In the genomic region with DNA sequence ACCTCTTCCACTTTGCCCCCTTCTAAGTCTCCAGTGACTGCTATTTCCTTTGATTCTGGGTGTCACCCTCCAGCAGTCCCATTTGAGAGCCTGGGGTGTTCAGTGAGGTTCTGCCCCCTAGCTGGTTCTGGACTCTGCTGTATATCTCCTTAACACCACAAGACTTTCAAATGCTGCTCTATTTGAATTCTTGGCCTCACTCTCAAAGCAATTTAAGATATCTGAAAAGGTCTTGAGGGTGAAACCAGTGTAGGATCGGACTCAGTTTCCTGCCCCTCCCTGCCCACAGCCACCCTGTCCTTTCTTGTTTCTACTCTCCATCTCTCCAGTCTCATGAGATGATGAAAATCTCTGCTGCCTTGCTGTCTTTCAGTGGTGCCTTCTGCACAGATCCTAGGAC, we compare ENCODE assay signal across 2 cellular contexts.
TF ChIP-seq lines count a peak whose summit lies in the region.

No MANE protein-coding gene starts in this region.

TF ChIP-seq in GM23338, 12 proteins besides CTCF, POLR2A, EP300 and RAD21:
- TF ChIP-seq POLR2AphosphoS5 (IDR thresholded peaks at IDR 0.05; ENCODE audit: low read depth) (no peak), NANOG (IDR thresholded peaks at IDR 0.05; ENCODE audit: borderline replicate concordance) (no peak), EZH2 (IDR thresholded peaks at IDR 0.05; ENCODE audit: low read depth, unreplicated experiment) (no peak), JUNB (IDR thresholded peaks at IDR 0.05; ENCODE audit: unreplicated experiment) (no peak), ZNF331 (CRISPR knock-in tag; IDR thresholded peaks at IDR 0.05; ENCODE audit: low read depth) (no peak), STAT1 (IDR thresholded peaks at IDR 0.05; ENCODE audit: unreplicated experiment) (no peak), EZH2phosphoT487 (IDR thresholded peaks at IDR 0.05; ENCODE audit: unreplicated experiment) (no peak), ZNF114 (CRISPR knock-in tag; IDR thresholded peaks at IDR 0.05) (no peak)
- TF ChIP-seq, protein P1, sequence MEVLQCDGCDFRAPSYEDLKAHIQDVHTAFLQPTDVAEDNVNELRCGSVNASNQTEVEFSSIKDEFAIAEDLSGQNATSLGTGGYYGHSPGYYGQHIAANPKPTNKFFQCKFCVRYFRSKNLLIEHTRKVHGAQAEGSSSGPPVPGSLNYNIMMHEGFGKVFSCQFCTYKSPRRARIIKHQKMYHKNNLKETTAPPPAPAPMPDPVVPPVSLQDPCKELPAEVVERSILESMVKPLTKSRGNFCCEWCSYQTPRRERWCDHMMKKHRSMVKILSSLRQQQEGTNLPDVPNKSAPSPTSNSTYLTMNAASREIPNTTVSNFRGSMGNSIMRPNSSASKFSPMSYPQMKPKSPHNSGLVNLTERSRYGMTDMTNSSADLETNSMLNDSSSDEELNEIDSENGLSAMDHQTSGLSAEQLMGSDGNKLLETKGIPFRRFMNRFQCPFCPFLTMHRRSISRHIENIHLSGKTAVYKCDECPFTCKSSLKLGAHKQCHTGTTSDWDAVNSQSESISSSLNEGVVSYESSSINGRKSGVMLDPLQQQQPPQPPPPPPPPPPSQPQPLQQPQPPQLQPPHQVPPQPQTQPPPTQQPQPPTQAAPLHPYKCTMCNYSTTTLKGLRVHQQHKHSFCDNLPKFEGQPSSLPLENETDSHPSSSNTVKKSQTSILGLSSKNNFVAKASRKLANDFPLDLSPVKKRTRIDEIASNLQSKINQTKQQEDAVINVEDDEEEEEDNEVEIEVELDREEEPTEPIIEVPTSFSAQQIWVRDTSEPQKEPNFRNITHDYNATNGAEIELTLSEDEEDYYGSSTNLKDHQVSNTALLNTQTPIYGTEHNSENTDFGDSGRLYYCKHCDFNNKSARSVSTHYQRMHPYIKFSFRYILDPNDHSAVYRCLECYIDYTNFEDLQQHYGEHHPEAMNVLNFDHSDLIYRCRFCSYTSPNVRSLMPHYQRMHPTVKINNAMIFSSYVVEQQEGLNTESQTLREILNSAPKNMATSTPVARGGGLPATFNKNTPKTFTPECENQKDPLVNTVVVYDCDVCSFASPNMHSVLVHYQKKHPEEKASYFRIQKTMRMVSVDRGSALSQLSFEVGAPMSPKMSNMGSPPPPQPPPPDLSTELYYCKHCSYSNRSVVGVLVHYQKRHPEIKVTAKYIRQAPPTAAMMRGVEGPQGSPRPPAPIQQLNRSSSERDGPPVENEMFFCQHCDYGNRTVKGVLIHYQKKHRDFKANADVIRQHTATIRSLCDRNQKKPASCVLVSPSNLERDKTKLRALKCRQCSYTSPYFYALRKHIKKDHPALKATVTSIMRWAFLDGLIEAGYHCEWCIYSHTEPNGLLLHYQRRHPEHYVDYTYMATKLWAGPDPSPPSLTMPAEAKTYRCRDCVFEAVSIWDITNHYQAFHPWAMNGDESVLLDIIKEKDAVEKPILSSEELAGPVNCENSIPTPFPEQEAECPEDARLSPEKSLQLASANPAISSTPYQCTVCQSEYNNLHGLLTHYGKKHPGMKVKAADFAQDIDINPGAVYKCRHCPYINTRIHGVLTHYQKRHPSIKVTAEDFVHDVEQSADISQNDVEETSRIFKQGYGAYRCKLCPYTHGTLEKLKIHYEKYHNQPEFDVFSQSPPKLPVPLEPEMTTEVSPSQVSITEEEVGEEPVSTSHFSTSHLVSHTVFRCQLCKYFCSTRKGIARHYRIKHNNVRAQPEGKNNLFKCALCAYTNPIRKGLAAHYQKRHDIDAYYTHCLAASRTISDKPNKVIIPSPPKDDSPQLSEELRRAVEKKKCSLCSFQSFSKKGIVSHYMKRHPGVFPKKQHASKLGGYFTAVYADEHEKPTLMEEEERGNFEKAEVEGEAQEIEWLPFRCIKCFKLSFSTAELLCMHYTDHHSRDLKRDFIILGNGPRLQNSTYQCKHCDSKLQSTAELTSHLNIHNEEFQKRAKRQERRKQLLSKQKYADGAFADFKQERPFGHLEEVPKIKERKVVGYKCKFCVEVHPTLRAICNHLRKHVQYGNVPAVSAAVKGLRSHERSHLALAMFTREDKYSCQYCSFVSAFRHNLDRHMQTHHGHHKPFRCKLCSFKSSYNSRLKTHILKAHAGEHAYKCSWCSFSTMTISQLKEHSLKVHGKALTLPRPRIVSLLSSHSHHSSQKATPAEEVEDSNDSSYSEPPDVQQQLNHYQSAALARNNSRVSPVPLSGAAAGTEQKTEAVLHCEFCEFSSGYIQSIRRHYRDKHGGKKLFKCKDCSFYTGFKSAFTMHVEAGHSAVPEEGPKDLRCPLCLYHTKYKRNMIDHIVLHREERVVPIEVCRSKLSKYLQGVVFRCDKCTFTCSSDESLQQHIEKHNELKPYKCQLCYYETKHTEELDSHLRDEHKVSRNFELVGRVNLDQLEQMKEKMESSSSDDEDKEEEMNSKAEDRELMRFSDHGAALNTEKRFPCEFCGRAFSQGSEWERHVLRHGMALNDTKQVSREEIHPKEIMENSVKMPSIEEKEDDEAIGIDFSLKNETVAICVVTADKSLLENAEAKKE (CRISPR knock-in tag; IDR thresholded peaks at IDR 0.05): no peak
- TF ChIP-seq, protein P2, sequence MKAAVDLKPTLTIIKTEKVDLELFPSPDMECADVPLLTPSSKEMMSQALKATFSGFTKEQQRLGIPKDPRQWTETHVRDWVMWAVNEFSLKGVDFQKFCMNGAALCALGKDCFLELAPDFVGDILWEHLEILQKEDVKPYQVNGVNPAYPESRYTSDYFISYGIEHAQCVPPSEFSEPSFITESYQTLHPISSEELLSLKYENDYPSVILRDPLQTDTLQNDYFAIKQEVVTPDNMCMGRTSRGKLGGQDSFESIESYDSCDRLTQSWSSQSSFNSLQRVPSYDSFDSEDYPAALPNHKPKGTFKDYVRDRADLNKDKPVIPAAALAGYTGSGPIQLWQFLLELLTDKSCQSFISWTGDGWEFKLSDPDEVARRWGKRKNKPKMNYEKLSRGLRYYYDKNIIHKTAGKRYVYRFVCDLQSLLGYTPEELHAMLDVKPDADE (IDR thresholded peaks at IDR 0.05): no peak

TF ChIP-seq in H1, 55 proteins besides CTCF, POLR2A, EP300 and RAD21:
- no peak for TF ChIP-seq ATF2 (IDR thresholded peaks at IDR 0.05; ENCODE audit: low read length)
- no peak for TF ChIP-seq TBP (IDR thresholded peaks at IDR 0.05; ENCODE audit: low read depth, low read length)
- TF ChIP-seq KDM4A (IDR thresholded peaks at IDR 0.05; ENCODE audit: low read depth, low read length, severe bottlenecking): no peak
- TF ChIP-seq GTF2F1 (IDR thresholded peaks at IDR 0.05; ENCODE audit: borderline replicate concordance, low read depth, low read length): no peak
- no peak for TF ChIP-seq TEAD4 (IDR thresholded peaks at IDR 0.05; ENCODE audit: low read depth, low read length)
